Comparison of ENCODE assay signal across 21 cellular contexts in genomic region chr13:46206138-46206537, GRCh38. TPM values are rescaled to one million over a fixed set of nuclear protein-coding genes. Genes with fewer than 3 reads are reported as not detected.
"Had no signal": no experiment of that assay in that cellular context is flagged by ENCODE, and none has a peak within 500 bp of the region (broad histone marks: within the 10 kb centered on the region; RNA-seq: fewer than 3 reads in every experiment).

No MANE protein-coding gene starts in this region.

- H3K27ac Mint-ChIP-seq: activated CD8-positive, alpha-beta T cell treated with anti-CD3 and anti-CD28 coated beads for 36 hours; activated naive CD4-positive, alpha-beta T cell treated with anti-CD3 and anti-CD28 coated beads, Interleukin-2, amount 50 U/mL, for 72 hours; dendritic cell treated with granulocyte-macrophage colony-stimulating factor and Interleukin-4, amounts not matched to agents 40 ng/mL and 50 ng/mL, for 4 days; natural killer cell treated with Interleukin-12 subunit alpha and Interleukin-12 subunit beta and Interleukin-15 and Interleukin-18, amount 100 ng/mL, for 72 hours had no signal

- H3K36me3 Mint-ChIP-seq: natural killer cell treated with Interleukin-12 subunit alpha and Interleukin-12 subunit beta and Interleukin-15 and Interleukin-18, amount 100 ng/mL, for 72 hours had no signal

- H2AFZ ChIP-seq: parathyroid adenoma had no signal

- H3K4me1 ChIP-seq: parathyroid adenoma, testis had no signal

- H3K4me3 ChIP-seq: lower lobe of right lung, smooth muscle cell, stomach, testis, upper lobe of left lung had no signal

- ATAC-seq: activated naive CD4-positive, alpha-beta T cell treated with anti-CD3 and anti-CD28 coated beads, Interleukin-2, amount 50 U/mL, for 72 hours; activated T-cell treated with anti-CD3 and anti-CD28 coated beads, Interleukin-2, amount 50 U/mL, for 4 hours; left cardiac atrium; lower lobe of right lung; natural killer cell treated with Interleukin-12 subunit alpha and Interleukin-12 subunit beta and Interleukin-15 and Interleukin-18, amount 100 ng/mL, for 72 hours; sciatic nerve had no signal

- H3K9ac ChIP-seq: parathyroid adenoma had no signal

- H3K27me3 ChIP-seq: stomach, testis, upper lobe of left lung had no signal

- H3K27ac ChIP-seq: lower lobe of right lung, parathyroid adenoma, stomach, testis, upper lobe of left lung had no signal

- H3K79me2 ChIP-seq: parathyroid adenoma had no signal

- H3K9me3 Mint-ChIP-seq: activated CD8-positive, alpha-beta T cell treated with anti-CD3 and anti-CD28 coated beads for 36 hours; activated naive CD4-positive, alpha-beta T cell treated with anti-CD3 and anti-CD28 coated beads, Interleukin-2, amount 50 U/mL, for 72 hours; activated T-cell treated with anti-CD3 and anti-CD28 coated beads, Interleukin-2, amount 50 U/mL, for 4 hours; dendritic cell treated with granulocyte-macrophage colony-stimulating factor and Interleukin-4, amounts not matched to agents 40 ng/mL and 50 ng/mL, for 4 days; natural killer cell treated with Interleukin-12 subunit alpha and Interleukin-12 subunit beta and Interleukin-15 and Interleukin-18, amount 100 ng/mL, for 72 hours had no signal

- H3K36me3 ChIP-seq: lower lobe of right lung, stomach, upper lobe of left lung had no signal

- H3K27me3 Mint-ChIP-seq: activated CD8-positive, alpha-beta T cell treated with anti-CD3 and anti-CD28 coated beads for 36 hours; dendritic cell treated with granulocyte-macrophage colony-stimulating factor and Interleukin-4, amounts not matched to agents 40 ng/mL and 50 ng/mL, for 4 days; natural killer cell treated with Interleukin-12 subunit alpha and Interleukin-12 subunit beta and Interleukin-15 and Interleukin-18, amount 100 ng/mL, for 72 hours had no signal

- H3K9me3 ChIP-seq: lower lobe of right lung, stomach, testis, upper lobe of left lung had no signal

- DNase-seq: activated CD4-positive, alpha-beta T cell treated with anti-CD3 and anti-CD28 coated beads for 48 hours; activated CD4-positive, CD25-positive, alpha-beta regulatory T cell; activated CD8-positive, alpha-beta T cell treated with anti-CD3 and anti-CD28 coated beads for 36 hours; activated effector memory CD4-positive, alpha-beta T cell treated with Interleukin-2 at 50 U/mL for 16 hours; activated T-cell treated with anti-CD3 and anti-CD28 coated beads, Interleukin-2, amount 50 U/mL, for 4 hours; amniotic stem cell; effector memory CD4-positive, alpha-beta T cell; foreskin fibroblast; hippocampal formation; left cardiac atrium; lower lobe of right lung; stimulated activated CD4-positive, alpha-beta T cell treated with anti-CD3 and anti-CD28 coated beads, Interleukin-4, amount 100 ng/mL, for 1 hour; stomach; testis; upper lobe of left lung had no signal

- H3K4me3 Mint-ChIP-seq: activated CD8-positive, alpha-beta T cell treated with anti-CD3 and anti-CD28 coated beads for 36 hours; activated T-cell treated with anti-CD3 and anti-CD28 coated beads, Interleukin-2, amount 50 U/mL, for 4 hours; dendritic cell treated with granulocyte-macrophage colony-stimulating factor and Interleukin-4, amounts not matched to agents 40 ng/mL and 50 ng/mL, for 4 days; natural killer cell treated with Interleukin-12 subunit alpha and Interleukin-12 subunit beta and Interleukin-15 and Interleukin-18, amount 100 ng/mL, for 72 hours had no signal

- H3K4me2 ChIP-seq: smooth muscle cell had no signal

RNA-seq across cellular contexts. Expression of gene LRRC63, which starts 5.6 kb away (rescaled TPM):
- total RNA-seq: smooth muscle cell had no signal
